Comparison of ENCODE assay signal across 21 cellular contexts in genomic region chr2:159012142-159012541, GRCh38. TPM values are rescaled to one million over a fixed set of nuclear protein-coding genes. Genes with fewer than 3 reads are reported as not detected.
DNase-seq lines count a peak whose midpoint lies in the region; ATAC-seq, FAIRE-seq and TF ChIP-seq lines count a peak whose summit lies in the region.
"Had no signal": no experiment of that assay in that cellular context is flagged by ENCODE, and none has a peak within 500 bp of the region (broad histone marks: within the 10 kb centered on the region; RNA-seq: fewer than 3 reads in every experiment).

No MANE protein-coding gene starts in this region.

- H3K27me3 ChIP-seq in ascending aorta = no peaks in the 10 kb centered on the region
- no peaks in the 10 kb centered on the region for H3K27me3 ChIP-seq in keratinocyte (ENCODE audit: control insufficient read depth, extremely low read depth, insufficient read depth, low read length)
- no peaks in the 10 kb centered on the region for H3K27me3 ChIP-seq in skeletal muscle satellite cell (ENCODE audit: control insufficient read depth, insufficient read depth, low read length)
- no peaks in the 10 kb centered on the region for H3K27me3 ChIP-seq in PC-3 (ENCODE audit: low read length)

- no peak overlapping the region for H2AFZ ChIP-seq in keratinocyte (ENCODE audit: control insufficient read depth, low read length)
- no peak overlapping the region for H2AFZ ChIP-seq in PC-3 (ENCODE audit: low read length)
- H2AFZ ChIP-seq: PC-9 had no signal

- POLR2A ChIA-PET in PC-3 (lab: Charles Lee; ENCODE audit: unreplicated experiment) = no interaction called here

- H3K9ac ChIP-seq in keratinocyte (ENCODE audit: control insufficient read depth, extremely low read depth, insufficient read depth, low read length) (no peak overlapping the region), skeletal muscle satellite cell (ENCODE audit: low read depth, low read length) (no peak overlapping the region), PC-3 (ENCODE audit: low read length) (no peak overlapping the region)

- CTCF ChIA-PET in PC-3 (lab: Charles Lee) = no interaction called here

- H3K27ac ChIP-seq in ascending aorta = peak overlapping the region; percentile 65 to 73
- peak overlapping the region; percentile 8 for H3K27ac ChIP-seq in keratinocyte (ENCODE audit: control insufficient read depth, insufficient read depth, low read length)
- no peak overlapping the region for H3K27ac ChIP-seq in PC-3 (ENCODE audit: low read length)
- H3K27ac ChIP-seq: A549, PC-9 had no signal

- peaks cover 81% of the 10 kb centered on the region for H3K79me2 ChIP-seq in keratinocyte (ENCODE audit: control insufficient read depth, insufficient read depth, low read length)
- H3K79me2 ChIP-seq in PC-3 (ENCODE audit: low read length) = peaks cover 33% of the 10 kb centered on the region

- dilution Hi-C loops in keratinocyte (cut with MboI; ENCODE audit: extremely low pct_ligation_motif_present, low sequenced_read_pairs) = no loop called here

- DNase-seq in ascending aorta (ENCODE audit: low spot score in 2 of 2) (no peak), fibroblast of the aortic adventitia (ENCODE audit: low read depth) (peak; percentile 23), keratinocyte (ENCODE audit: low read depth, low spot score) (no peak), PC-3 (no peak)
- no peak for DNase-seq in stimulated activated CD8-positive, alpha-beta memory T cell treated with anti-CD3 and anti-CD28 coated beads, Interleukin-4, amount 100 ng/mL, for 48 hours
- no peak for DNase-seq in activated CD4-positive, CD25-positive, alpha-beta regulatory T cell treated with anti-CD3 and anti-CD28 coated beads, Interleukin-2, amount 50 U/mL, for 72 hours
- DNase-seq: Caco-2; CD4-positive, alpha-beta T cell; H7; HFFc6; KG1; MV-4-11; NCI-H1417; NCI-H1930; NCI-H345; NCI-H524 treated with DMSO at 0.1 percent for 48 hours; PC-9 had no signal

- TF ChIP-seq CTCF in ascending aorta (IDR thresholded peaks at IDR 0.05) (no peak), fibroblast of the aortic adventitia (IDR thresholded peaks at IDR 0.05; ENCODE audit: insufficient read depth, low read length) (no peak), keratinocyte (optimal IDR thresholded peaks at IDR 0.05 in 1 of 3, IDR thresholded peaks at IDR 0.05 in 1 of 3, conservative IDR thresholded peaks at IDR 0.05 in 1 of 3; ENCODE audit: extremely low read depth in 1 of 3, insufficient read depth in 2 of 3, low read length in 3 of 3) (no peak), PC-3 (conservative IDR thresholded peaks at IDR 0.05; ENCODE audit: low read depth, low read length) (no peak)

- H3K9me2 ChIP-seq in PC-3 (replicated peaks; ENCODE audit: low read length) = no peaks in the 10 kb centered on the region

- H3K36me3 ChIP-seq in ascending aorta (no peaks in the 10 kb centered on the region), keratinocyte (ENCODE audit: control insufficient read depth in 2 of 2, extremely low read depth in 1 of 2, insufficient read depth in 2 of 2, low read length in 2 of 2) (peaks cover 4 to 5% of the 10 kb centered on the region in 2 experiments), skeletal muscle satellite cell (ENCODE audit: insufficient read depth, low read length) (no peaks in the 10 kb centered on the region), PC-3 (ENCODE audit: low read depth, low read length) (peaks cover 31% of the 10 kb centered on the region)

- no TSS peak for BruUV-seq in PC-3 (replicated peaks; lab: Mats Ljungman, UMichigan)

- H3K4me2 ChIP-seq in keratinocyte (ENCODE audit: control insufficient read depth, extremely low read depth, insufficient read depth, low read depth, low read length) (no peak overlapping the region), skeletal muscle satellite cell (ENCODE audit: low read length) (peak overlapping the region; percentile 9), PC-3 (ENCODE audit: low read length) (no peak overlapping the region)
- H3K4me2 ChIP-seq: A549, PC-9 had no signal

- peaks cover 6% of the 10 kb centered on the region for H4K20me1 ChIP-seq in keratinocyte (ENCODE audit: control insufficient read depth, extremely low read depth, insufficient read depth, low read length)
- no peaks in the 10 kb centered on the region for H4K20me1 ChIP-seq in PC-3 (ENCODE audit: low read length)

- H3K4me3 ChIP-seq in ascending aorta (peak overlapping the region in 1 of 2 donors; percentile 4), fibroblast of the aortic adventitia (ENCODE audit: low read depth, low read length) (no peak overlapping the region), keratinocyte (ENCODE audit: control insufficient read depth in 2 of 3, extremely low read depth in 1 of 3, insufficient read depth in 2 of 3, low read depth in 1 of 3, low read length in 3 of 3) (no peak overlapping the region), skeletal muscle satellite cell (ENCODE audit: low read length) (no peak overlapping the region), PC-3 (ENCODE audit: low read length) (no peak overlapping the region)
- H3K4me3 ChIP-seq: A549, PC-9 had no signal

- peaks cover 0 to 25% of the 10 kb centered on the region in 2 donors for H3K4me1 ChIP-seq in ascending aorta
- H3K4me1 ChIP-seq in keratinocyte (ENCODE audit: control insufficient read depth, extremely low read depth, insufficient read depth, low read length) = peaks cover 18% of the 10 kb centered on the region
- H3K4me1 ChIP-seq in skeletal muscle satellite cell (ENCODE audit: control insufficient read depth, insufficient read depth, low read length) = peaks cover 14% of the 10 kb centered on the region
- peaks cover 20% of the 10 kb centered on the region for H3K4me1 ChIP-seq in PC-3 (ENCODE audit: insufficient read depth, low read length)
- H3K4me1 ChIP-seq: Caco-2 had no signal

- no peak for FAIRE-seq in keratinocyte (lab: Jason Lieb, UNC)
- FAIRE-seq: A549, G401.6 had no signal

- intact Hi-C loops in ascending aorta (cut with DNase I) = loop anchor here (10.0 kb wide), 1 partner anchor 107 kb away; no protein-coding TSS in a partner anchor
- intact Hi-C loops in PC-3 (cut with micrococcal nuclease) = no loop called here

- no peaks in the 10 kb centered on the region for H3F3A ChIP-seq in PC-3 (ENCODE audit: low read length, unreplicated experiment)

- H3K9me1 ChIP-seq in keratinocyte (ENCODE audit: control insufficient read depth, extremely low read depth, insufficient read depth, low read length) = no peaks in the 10 kb centered on the region

- ATAC-seq in PC-3 (no peak), GM19452 (IDR thresholded peaks at IDR 0.05; ENCODE audit: unreplicated experiment) (no peak)
- ATAC-seq: A549 had no signal

- peaks cover 0 to 5% of the 10 kb centered on the region in 2 donors for H3K9me3 ChIP-seq in ascending aorta
- peaks cover 11% of the 10 kb centered on the region for H3K9me3 ChIP-seq in keratinocyte (ENCODE audit: control insufficient read depth, low read depth, low read length)
- H3K9me3 ChIP-seq in skeletal muscle satellite cell (replicated peaks; ENCODE audit: low read length) = no peaks in the 10 kb centered on the region
- peaks cover 11% of the 10 kb centered on the region; the same call in 1 of the 2 replicates for H3K9me3 ChIP-seq in PC-3 (ENCODE audit: low read length)

RNA-seq across cellular contexts. Expression of gene TANC1, which starts 43.7 kb away (rescaled TPM):
- total RNA-seq in ascending aorta (45.4 TPM), fibroblast of the aortic adventitia (ENCODE audit: low replicate concordance) (11.9 and 22.7 TPM in 2 replicates), PC-3 (2014; rRNA removed) (17.6 and 18.7 TPM in 2 replicates)
- 30.6 to 33.5 TPM (median 32.1 TPM) in 3 replicates for polyA plus RNA-seq in keratinocyte
- 9.5 TPM for polyA plus RNA-seq in keratinocyte (2011; ENCODE audit: low read depth)
- 15.8 and 21.1 TPM in 2 replicates for polyA plus RNA-seq in keratinocyte (2011; cell fraction: cytosol; rRNA removed)
- polyA plus RNA-seq in keratinocyte (2011; cell fraction: nucleus; rRNA removed) = 68.8 and 75.6 TPM in 2 replicates
- 17.3 and 21.0 TPM in 2 replicates for polyA plus RNA-seq in keratinocyte (2012; ENCODE audit: low replicate concordance)
- 47.9 to 95.9 TPM (median 87.9 TPM) in 3 replicates for polyA minus RNA-seq in keratinocyte
- polyA minus RNA-seq in keratinocyte (2011; cell fraction: cytosol; rRNA and poly(A)+ RNA removed) = 38.4 TPM
- polyA minus RNA-seq in keratinocyte (2011; cell fraction: nucleus; rRNA and poly(A)+ RNA removed) = 94.2 and 157 TPM in 2 replicates
- 3.9 and 5.3 TPM in 2 replicates for total RNA-seq in skeletal muscle satellite cell (2012; rRNA removed)
